Comparison of ENCODE assay signal across 1 cellular context in the genomic region with DNA sequence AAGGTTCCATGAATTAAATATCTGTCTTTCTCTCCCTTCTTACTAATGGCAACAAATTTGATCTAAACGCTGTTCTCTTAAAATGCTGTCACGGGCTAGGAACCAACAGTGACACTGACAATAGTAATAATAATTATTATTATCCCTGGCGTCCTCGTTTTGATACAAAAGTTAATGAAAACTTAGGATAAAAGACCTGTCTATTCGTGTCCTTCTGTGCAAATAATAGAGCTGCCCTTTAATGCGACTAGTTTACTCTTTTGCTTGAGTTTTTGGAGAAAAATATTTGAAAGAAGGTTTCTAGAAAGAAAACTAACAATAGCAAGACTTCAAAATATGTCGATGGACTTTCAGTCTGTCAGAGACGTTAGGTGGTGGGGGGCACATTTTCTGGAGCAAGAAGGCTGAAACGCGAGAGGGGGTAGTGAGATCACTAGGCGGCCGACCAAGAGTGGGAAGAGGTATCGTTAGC.
TF ChIP-seq lines count a peak whose summit lies in the region.

No MANE protein-coding gene starts in this region.

TF ChIP-seq in WTC11, 78 proteins besides CTCF, POLR2A, EP300 and RAD21 (continued from another document):
- TF ChIP-seq, protein P1, sequence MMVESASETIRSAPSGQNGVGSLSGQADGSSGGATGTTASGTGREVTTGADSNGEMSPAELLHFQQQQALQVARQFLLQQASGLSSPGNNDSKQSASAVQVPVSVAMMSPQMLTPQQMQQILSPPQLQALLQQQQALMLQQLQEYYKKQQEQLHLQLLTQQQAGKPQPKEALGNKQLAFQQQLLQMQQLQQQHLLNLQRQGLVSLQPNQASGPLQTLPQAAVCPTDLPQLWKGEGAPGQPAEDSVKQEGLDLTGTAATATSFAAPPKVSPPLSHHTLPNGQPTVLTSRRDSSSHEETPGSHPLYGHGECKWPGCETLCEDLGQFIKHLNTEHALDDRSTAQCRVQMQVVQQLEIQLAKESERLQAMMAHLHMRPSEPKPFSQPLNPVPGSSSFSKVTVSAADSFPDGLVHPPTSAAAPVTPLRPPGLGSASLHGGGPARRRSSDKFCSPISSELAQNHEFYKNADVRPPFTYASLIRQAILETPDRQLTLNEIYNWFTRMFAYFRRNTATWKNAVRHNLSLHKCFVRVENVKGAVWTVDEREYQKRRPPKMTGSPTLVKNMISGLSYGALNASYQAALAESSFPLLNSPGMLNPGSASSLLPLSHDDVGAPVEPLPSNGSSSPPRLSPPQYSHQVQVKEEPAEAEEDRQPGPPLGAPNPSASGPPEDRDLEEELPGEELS (CRISPR knock-in tag; IDR thresholded peaks at IDR 0.05) = no peak
- TF ChIP-seq, protein P2, sequence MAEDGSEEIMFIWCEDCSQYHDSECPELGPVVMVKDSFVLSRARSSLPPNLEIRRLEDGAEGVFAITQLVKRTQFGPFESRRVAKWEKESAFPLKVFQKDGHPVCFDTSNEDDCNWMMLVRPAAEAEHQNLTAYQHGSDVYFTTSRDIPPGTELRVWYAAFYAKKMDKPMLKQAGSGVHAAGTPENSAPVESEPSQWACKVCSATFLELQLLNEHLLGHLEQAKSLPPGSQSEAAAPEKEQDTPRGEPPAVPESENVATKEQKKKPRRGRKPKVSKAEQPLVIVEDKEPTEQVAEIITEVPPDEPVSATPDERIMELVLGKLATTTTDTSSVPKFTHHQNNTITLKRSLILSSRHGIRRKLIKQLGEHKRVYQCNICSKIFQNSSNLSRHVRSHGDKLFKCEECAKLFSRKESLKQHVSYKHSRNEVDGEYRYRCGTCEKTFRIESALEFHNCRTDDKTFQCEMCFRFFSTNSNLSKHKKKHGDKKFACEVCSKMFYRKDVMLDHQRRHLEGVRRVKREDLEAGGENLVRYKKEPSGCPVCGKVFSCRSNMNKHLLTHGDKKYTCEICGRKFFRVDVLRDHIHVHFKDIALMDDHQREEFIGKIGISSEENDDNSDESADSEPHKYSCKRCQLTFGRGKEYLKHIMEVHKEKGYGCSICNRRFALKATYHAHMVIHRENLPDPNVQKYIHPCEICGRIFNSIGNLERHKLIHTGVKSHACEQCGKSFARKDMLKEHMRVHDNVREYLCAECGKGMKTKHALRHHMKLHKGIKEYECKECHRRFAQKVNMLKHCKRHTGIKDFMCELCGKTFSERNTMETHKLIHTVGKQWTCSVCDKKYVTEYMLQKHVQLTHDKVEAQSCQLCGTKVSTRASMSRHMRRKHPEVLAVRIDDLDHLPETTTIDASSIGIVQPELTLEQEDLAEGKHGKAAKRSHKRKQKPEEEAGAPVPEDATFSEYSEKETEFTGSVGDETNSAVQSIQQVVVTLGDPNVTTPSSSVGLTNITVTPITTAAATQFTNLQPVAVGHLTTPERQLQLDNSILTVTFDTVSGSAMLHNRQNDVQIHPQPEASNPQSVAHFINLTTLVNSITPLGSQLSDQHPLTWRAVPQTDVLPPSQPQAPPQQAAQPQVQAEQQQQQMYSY (CRISPR knock-in tag; IDR thresholded peaks at IDR 0.05) = no peak
- TF ChIP-seq, protein P3, sequence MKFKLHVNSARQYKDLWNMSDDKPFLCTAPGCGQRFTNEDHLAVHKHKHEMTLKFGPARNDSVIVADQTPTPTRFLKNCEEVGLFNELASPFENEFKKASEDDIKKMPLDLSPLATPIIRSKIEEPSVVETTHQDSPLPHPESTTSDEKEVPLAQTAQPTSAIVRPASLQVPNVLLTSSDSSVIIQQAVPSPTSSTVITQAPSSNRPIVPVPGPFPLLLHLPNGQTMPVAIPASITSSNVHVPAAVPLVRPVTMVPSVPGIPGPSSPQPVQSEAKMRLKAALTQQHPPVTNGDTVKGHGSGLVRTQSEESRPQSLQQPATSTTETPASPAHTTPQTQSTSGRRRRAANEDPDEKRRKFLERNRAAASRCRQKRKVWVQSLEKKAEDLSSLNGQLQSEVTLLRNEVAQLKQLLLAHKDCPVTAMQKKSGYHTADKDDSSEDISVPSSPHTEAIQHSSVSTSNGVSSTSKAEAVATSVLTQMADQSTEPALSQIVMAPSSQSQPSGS (CRISPR knock-in tag; IDR thresholded peaks at IDR 0.05; ENCODE audit: borderline replicate concordance, low read depth) = no peak
- TF ChIP-seq GABPB1 (CRISPR knock-in tag; IDR thresholded peaks at IDR 0.05) (no peak), FOXK1 (CRISPR knock-in tag; IDR thresholded peaks at IDR 0.05) (no peak)
- TF ChIP-seq, protein P4, sequence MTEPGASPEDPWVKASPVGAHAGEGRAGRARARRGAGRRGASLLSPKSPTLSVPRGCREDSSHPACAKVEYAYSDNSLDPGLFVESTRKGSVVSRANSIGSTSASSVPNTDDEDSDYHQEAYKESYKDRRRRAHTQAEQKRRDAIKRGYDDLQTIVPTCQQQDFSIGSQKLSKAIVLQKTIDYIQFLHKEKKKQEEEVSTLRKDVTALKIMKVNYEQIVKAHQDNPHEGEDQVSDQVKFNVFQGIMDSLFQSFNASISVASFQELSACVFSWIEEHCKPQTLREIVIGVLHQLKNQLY (CRISPR knock-in tag; IDR thresholded peaks at IDR 0.05) = no peak
- TF ChIP-seq, protein P5, sequence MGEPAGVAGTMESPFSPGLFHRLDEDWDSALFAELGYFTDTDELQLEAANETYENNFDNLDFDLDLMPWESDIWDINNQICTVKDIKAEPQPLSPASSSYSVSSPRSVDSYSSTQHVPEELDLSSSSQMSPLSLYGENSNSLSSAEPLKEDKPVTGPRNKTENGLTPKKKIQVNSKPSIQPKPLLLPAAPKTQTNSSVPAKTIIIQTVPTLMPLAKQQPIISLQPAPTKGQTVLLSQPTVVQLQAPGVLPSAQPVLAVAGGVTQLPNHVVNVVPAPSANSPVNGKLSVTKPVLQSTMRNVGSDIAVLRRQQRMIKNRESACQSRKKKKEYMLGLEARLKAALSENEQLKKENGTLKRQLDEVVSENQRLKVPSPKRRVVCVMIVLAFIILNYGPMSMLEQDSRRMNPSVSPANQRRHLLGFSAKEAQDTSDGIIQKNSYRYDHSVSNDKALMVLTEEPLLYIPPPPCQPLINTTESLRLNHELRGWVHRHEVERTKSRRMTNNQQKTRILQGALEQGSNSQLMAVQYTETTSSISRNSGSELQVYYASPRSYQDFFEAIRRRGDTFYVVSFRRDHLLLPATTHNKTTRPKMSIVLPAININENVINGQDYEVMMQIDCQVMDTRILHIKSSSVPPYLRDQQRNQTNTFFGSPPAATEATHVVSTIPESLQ (CRISPR knock-in tag; IDR thresholded peaks at IDR 0.05) = no peak
